ENCODE assay signal across 8 cellular contexts in the genomic region with DNA sequence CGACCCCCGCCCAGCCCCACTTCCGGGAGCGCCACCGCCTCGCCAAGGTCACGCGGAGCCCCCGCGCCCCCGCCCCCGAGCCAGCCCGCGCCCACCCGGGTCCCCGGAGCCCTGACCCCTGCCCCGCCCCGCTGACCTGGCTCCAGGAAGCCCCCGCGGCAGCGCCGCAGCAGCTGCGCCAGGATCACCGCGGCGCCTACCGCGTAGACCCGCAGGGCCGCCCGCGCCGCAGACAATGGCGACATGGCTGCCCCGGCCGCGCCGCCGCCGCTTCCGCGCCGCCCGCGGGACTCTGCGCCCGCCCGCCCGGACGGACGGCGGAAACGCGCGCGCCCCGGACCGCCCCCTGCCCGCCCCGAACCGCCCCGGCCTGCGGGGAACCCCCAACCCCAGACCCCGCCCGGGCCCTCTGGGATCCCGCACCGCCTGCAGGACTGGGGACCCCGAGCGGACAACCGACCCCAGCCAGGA. TPM values are rescaled to one million over a fixed set of nuclear protein-coding genes. Genes with fewer than 3 reads are reported as not detected.
DNase-seq lines count a peak whose midpoint lies in the region; ATAC-seq and TF ChIP-seq lines count a peak whose summit lies in the region.

A gene with protein sequence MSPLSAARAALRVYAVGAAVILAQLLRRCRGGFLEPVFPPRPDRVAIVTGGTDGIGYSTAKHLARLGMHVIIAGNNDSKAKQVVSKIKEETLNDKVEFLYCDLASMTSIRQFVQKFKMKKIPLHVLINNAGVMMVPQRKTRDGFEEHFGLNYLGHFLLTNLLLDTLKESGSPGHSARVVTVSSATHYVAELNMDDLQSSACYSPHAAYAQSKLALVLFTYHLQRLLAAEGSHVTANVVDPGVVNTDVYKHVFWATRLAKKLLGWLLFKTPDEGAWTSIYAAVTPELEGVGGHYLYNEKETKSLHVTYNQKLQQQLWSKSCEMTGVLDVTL (minus strand): TSS at position 296 of the 471 bp plus-strand sequence. CDS start 51 bp downstream, at position 245.
A gene (minus strand): TSS at position 296 of the 471 bp plus-strand sequence. CDS start 10,257 bp downstream, outside the sequence.

- no peak for TF ChIP-seq POLR2A in vagina (IDR thresholded peaks at IDR 0.05)

- H3K9ac ChIP-seq in HUES6 (ENCODE audit: low read length), result peak within 1 kb of the TSS; percentile 86

- H3K4me3 ChIP-seq in AG04449 (ENCODE audit: low read depth, low read length) (peak within 1 kb of the TSS; percentile 76), HUES6 (ENCODE audit: low read depth, low read length) (peak within 1 kb of the TSS; percentile 89), fibroblast of the aortic adventitia (ENCODE audit: low read depth, low read length) (peak within 1 kb of the TSS; percentile 79), vagina (peak within 1 kb of the TSS; percentile 81 to 99)

- no peak for DNase-seq in AG04449 (ENCODE audit: low read depth, low spot score)
- DNase-seq in activated T-cell treated with anti-CD3 and anti-CD28 coated beads for 48 hours (ENCODE audit: low read depth), result peak; percentile 58
- no peak for DNase-seq in fibroblast of the aortic adventitia (ENCODE audit: low read depth)
- no peak for DNase-seq in occipital lobe (lab: John Stamatoyannopoulos, UW)
- DNase-seq in vagina (ENCODE audit: extremely low spot score in 2 of 2), result no peak
- DNase-seq in HUDEP-2 (lab: John Stamatoyannopoulos, UW; ENCODE audit: unreplicated experiment in 76 of 76), result no peak

- ATAC-seq in GM19467 (IDR thresholded peaks at IDR 0.05; ENCODE audit: unreplicated experiment), result peak; percentile 45

- peak within 1 kb of the TSS; percentile 93 for H3K27ac ChIP-seq in HUES6 (ENCODE audit: low read depth, low read length)
- peak within 1 kb of the TSS; percentile 94 for H3K27ac ChIP-seq in vagina

- intact Hi-C loops in vagina (cut with DNase I), result no loop called here

- H3K9me3 ChIP-seq in HUES6 (ENCODE audit: control insufficient read depth, insufficient read depth, low read depth, low read length) (no peaks in the 10 kb centered on the region), vagina (no peaks in the 10 kb centered on the region)

- H3K27me3 ChIP-seq in HUES6 (ENCODE audit: control insufficient read depth, insufficient read depth, low read length), result no peaks in the 10 kb centered on the region
- no peaks in the 10 kb centered on the region for H3K27me3 ChIP-seq in vagina

- CTCF ChIA-PET in AG04449 (lab: Yijun Ruan, JAX), result no interaction called here

- no peak for TF ChIP-seq CTCF in AG04449 (IDR thresholded peaks at IDR 0.05; ENCODE audit: insufficient read depth, low read length, missing control alignments)
- no peak for TF ChIP-seq CTCF in fibroblast of the aortic adventitia (IDR thresholded peaks at IDR 0.05; ENCODE audit: insufficient read depth, low read length)
- TF ChIP-seq CTCF in vagina (IDR thresholded peaks at IDR 0.05), result no peak

- peaks cover 20% of the 10 kb centered on the region for H3K4me1 ChIP-seq in HUES6 (ENCODE audit: control insufficient read depth, insufficient read depth, low read length)
- H3K4me1 ChIP-seq in vagina, result peaks cover 31% of the 10 kb centered on the region

- peaks cover 4% of the 10 kb centered on the region; the same call in 1 of the 2 replicates for H3K36me3 ChIP-seq in HUES6 (ENCODE audit: control insufficient read depth, insufficient read depth, low read length)
- no peaks in the 10 kb centered on the region for H3K36me3 ChIP-seq in vagina

- POLR2A ChIA-PET in AG04449 (lab: Yijun Ruan, JAX), result no interaction called here

RNA-seq across cellular contexts. Expression of the first gene that starts in this region (rescaled TPM):
- total RNA-seq in fibroblast of the aortic adventitia (ENCODE audit: low replicate concordance) (17.5 and 38.8 TPM in 2 replicates), occipital lobe (18.7 TPM), vagina (26.0 TPM)

RNA-seq across cellular contexts. Expression of the second gene that starts in this region (rescaled TPM):
- 19.0 and 25.3 TPM in 2 replicates for total RNA-seq in fibroblast of the aortic adventitia (ENCODE audit: low replicate concordance)
- 30.3 TPM for total RNA-seq in occipital lobe
- total RNA-seq in vagina, result 32.7 TPM
